Comparison of ENCODE assay signal across 31 cellular contexts in genomic region chr4:38311495-38311894, GRCh38.
DNase-seq lines count a peak whose midpoint lies in the region; ATAC-seq and TF ChIP-seq lines count a peak whose summit lies in the region.
"Had no signal": no experiment of that assay in that cellular context is flagged by ENCODE, and none has a peak within 500 bp of the region (broad histone marks: within the 10 kb centered on the region; RNA-seq: fewer than 3 reads in every experiment).

No MANE protein-coding gene starts in this region.

- H3K4me3 ChIP-seq in DND-41 (ENCODE audit: low read depth in 1 of 2, low read length in 2 of 2) (no peak overlapping the region), mesendoderm (ENCODE audit: low read length) (no peak overlapping the region)
- H3K4me3 ChIP-seq: esophagus muscularis mucosa, heart left ventricle, K562, prostate gland, tibial artery had no signal

- no peak overlapping the region for H2AK5ac ChIP-seq in mesendoderm (ENCODE audit: low read length)

- no peak overlapping the region for H3K23ac ChIP-seq in mesendoderm (ENCODE audit: low read length)

- no peaks in the 10 kb centered on the region for H3K27me3 ChIP-seq in CD4-positive, alpha-beta T cell (ENCODE audit: control insufficient read depth, insufficient read depth, low read length)
- H3K27me3 ChIP-seq in DND-41 (ENCODE audit: insufficient read depth, low read length, poor library complexity) (no peaks in the 10 kb centered on the region), mesendoderm (ENCODE audit: insufficient read depth, low read length, poor library complexity) (no peaks in the 10 kb centered on the region)
- H3K27me3 ChIP-seq: esophagus muscularis mucosa, heart left ventricle, tibial artery had no signal

- no CpG with 5 or more reads among the region's 7 CpGs for WGBS in mesendoderm (ENCODE audit: extremely low coverage, insufficient coverage, low lambda C conversion rate)

- POLR2A ChIA-PET in CD4-positive, alpha-beta T cell (lab: Charles Lee), result no interaction called here

- H3K36me3 ChIP-seq in DND-41 (ENCODE audit: insufficient read depth, low read length) (no peaks in the 10 kb centered on the region), mesendoderm (ENCODE audit: control insufficient read depth, insufficient read depth, low read length) (no peaks in the 10 kb centered on the region)
- H3K36me3 ChIP-seq: esophagus muscularis mucosa, heart left ventricle, prostate gland, tibial artery had no signal

- CTCF ChIA-PET in CD4-positive, alpha-beta T cell (lab: Charles Lee), result interaction anchor here (3.3 kb wide), 1 partner anchor 8 kb away, joined by 30 read pairs; no protein-coding TSS in a partner anchor

- DNase-seq in CD4-positive, alpha-beta T cell, result no peak
- no peak for DNase-seq in DND-41
- DNase-seq in mesendoderm, result peak; percentile 50
- DNase-seq: activated CD4-positive, alpha-beta T cell treated with anti-CD3 and anti-CD28 coated beads for 36 hours; activated gamma-delta T cell; cerebellar nuclear complex; dermis blood vessel endothelial cell; foreskin fibroblast; H7; heart left ventricle; kidney; midbrain; naive B cell; NCI-H1436; NCI-H2081; NCI-H2227 treated with DMSO at 0.1 percent for 48 hours; NCI-H69; nucleus accumbens; SHP77; stimulated activated CD4-positive, alpha-beta T cell treated with anti-CD3 and anti-CD28 coated beads, Interleukin-4, amount 100 ng/mL, for 24 hours; T-helper 9 cell; tibial artery had no signal

- peaks cover 54% of the 10 kb centered on the region for H3K4me1 Mint-ChIP-seq in CD4-positive, alpha-beta T cell (ENCODE audit: low read depth)
- peaks cover 42% of the 10 kb centered on the region for H3K4me1 Mint-ChIP-seq in activated T-helper 17 cell treated with anti-CD3 and anti-CD28 coated beads, Interleukin-2, amount 50 U/mL, for 72 hours

- no peak overlapping the region for H3K18ac ChIP-seq in mesendoderm (ENCODE audit: low read length)

- no peak overlapping the region for H3K9ac ChIP-seq in DND-41 (ENCODE audit: low read depth, low read length)
- H3K9ac ChIP-seq in mesendoderm (ENCODE audit: low read length), result no peak overlapping the region

- no peaks in the 10 kb centered on the region for H3K36me3 Mint-ChIP-seq in CD4-positive, alpha-beta T cell (ENCODE audit: low read depth)
- peaks cover 12% of the 10 kb centered on the region for H3K36me3 Mint-ChIP-seq in activated T-helper 17 cell treated with anti-CD3 and anti-CD28 coated beads, Interleukin-2, amount 50 U/mL, for 72 hours (ENCODE audit: low read depth)

- no peak overlapping the region for H2BK5ac ChIP-seq in mesendoderm (ENCODE audit: low read length)

- no peaks in the 10 kb centered on the region for H3K27me3 Mint-ChIP-seq in CD4-positive, alpha-beta T cell
- no peaks in the 10 kb centered on the region for H3K27me3 Mint-ChIP-seq in activated T-helper 17 cell treated with anti-CD3 and anti-CD28 coated beads, Interleukin-2, amount 50 U/mL, for 72 hours
- H3K27me3 Mint-ChIP-seq: naive B cell had no signal

- H2BK15ac ChIP-seq in mesendoderm (replicated peaks; ENCODE audit: low read depth), result no peak overlapping the region

- H3K4me1 ChIP-seq in DND-41 (ENCODE audit: insufficient read depth, low read length) (peaks cover 43% of the 10 kb centered on the region), mesendoderm (ENCODE audit: control insufficient read depth, low read depth, low read length) (no peaks in the 10 kb centered on the region)
- H3K4me1 ChIP-seq: prostate gland had no signal

- TF ChIP-seq CTCF in CD4-positive, alpha-beta T cell (IDR thresholded peaks at IDR 0.05), result no peak
- no peak for TF ChIP-seq CTCF in DND-41 (IDR thresholded peaks at IDR 0.05; ENCODE audit: borderline replicate concordance, extremely low read depth, low read length, poor library complexity, severe bottlenecking)

- H3K79me1 ChIP-seq in mesendoderm (ENCODE audit: low read length), result no peaks in the 10 kb centered on the region

- H4K8ac ChIP-seq in mesendoderm (ENCODE audit: low read depth, low read length), result no peak overlapping the region

- H3K4me2 ChIP-seq in DND-41 (ENCODE audit: insufficient read depth, low read length), result 0 out of 2 replicates have a peak overlapping the region, but pooled peaks have one; percentile 54
- H3K4me2 ChIP-seq in mesendoderm (ENCODE audit: low read length), result no peak overlapping the region

- no peaks in the 10 kb centered on the region for H3K9me3 ChIP-seq in CD4-positive, alpha-beta T cell (ENCODE audit: control insufficient read depth, low read length)
- no peaks in the 10 kb centered on the region for H3K9me3 ChIP-seq in DND-41 (ENCODE audit: insufficient read depth, low read length, severe bottlenecking)
- H3K9me3 ChIP-seq: esophagus muscularis mucosa, prostate gland, tibial artery had no signal

- no peaks in the 10 kb centered on the region for H4K20me1 ChIP-seq in DND-41 (ENCODE audit: insufficient read depth, low read length)

- no peak overlapping the region for H3K4ac ChIP-seq in mesendoderm (ENCODE audit: low read depth, low read length)

- no peak overlapping the region for H4K5ac ChIP-seq in mesendoderm (ENCODE audit: low read length)

- ATAC-seq in CD4-positive, alpha-beta T cell (ENCODE audit: poor library complexity), result no peak
- ATAC-seq in DND-41 (ENCODE audit: insufficient read depth, low read depth) (no peak), GM18858 (IDR thresholded peaks at IDR 0.05; ENCODE audit: unreplicated experiment) (no peak), HG02885 (IDR thresholded peaks at IDR 0.05; ENCODE audit: poor library complexity, unreplicated experiment) (no peak), GM19452 (IDR thresholded peaks at IDR 0.05; ENCODE audit: unreplicated experiment) (no peak)
- ATAC-seq in activated T-helper 17 cell treated with anti-CD3 and anti-CD28 coated beads, Interleukin-2, amount 50 U/mL, for 72 hours (replicated peaks), result no peak
- ATAC-seq: heart left ventricle had no signal

- H3K4me3 Mint-ChIP-seq in CD4-positive, alpha-beta T cell, result no peak overlapping the region
- peak overlapping the region; percentile 68 for H3K4me3 Mint-ChIP-seq in activated T-helper 17 cell treated with anti-CD3 and anti-CD28 coated beads, Interleukin-2, amount 50 U/mL, for 72 hours
- H3K4me3 Mint-ChIP-seq: naive B cell had no signal

- no peaks in the 10 kb centered on the region for H3K9me3 Mint-ChIP-seq in CD4-positive, alpha-beta T cell
- H3K9me3 Mint-ChIP-seq in activated T-helper 17 cell treated with anti-CD3 and anti-CD28 coated beads, Interleukin-2, amount 50 U/mL, for 72 hours, result no peaks in the 10 kb centered on the region

- no peak overlapping the region for H2BK120ac ChIP-seq in mesendoderm (ENCODE audit: low read depth, low read length)

- peak overlapping the region; percentile 65 for H3K27ac Mint-ChIP-seq in CD4-positive, alpha-beta T cell
- H3K27ac Mint-ChIP-seq in activated T-helper 17 cell treated with anti-CD3 and anti-CD28 coated beads, Interleukin-2, amount 50 U/mL, for 72 hours, result no peak overlapping the region

- H3K56ac ChIP-seq in mesendoderm (ENCODE audit: low read length), result no peak overlapping the region

- intact Hi-C loops in CD4-positive, alpha-beta T cell (cut with DNase I, micrococcal nuclease), result loop anchor here in 1 of 2 experiments (10.0 kb wide), 1 partner anchor 247 kb away; no protein-coding TSS in a partner anchor

- H2AFZ ChIP-seq in DND-41 (ENCODE audit: low read depth, low read length), result no peak overlapping the region

- H3K27ac ChIP-seq in CD4-positive, alpha-beta T cell (ENCODE audit: low read depth, low read length), result no peak overlapping the region
- H3K27ac ChIP-seq in DND-41 (ENCODE audit: low read length) (peak overlapping the region; percentile 81), mesendoderm (ENCODE audit: low read depth, low read length) (no peak overlapping the region)
- H3K27ac ChIP-seq: C4-2B, esophagus muscularis mucosa, heart left ventricle, prostate gland, tibial artery, VCaP had no signal

- H3K79me2 ChIP-seq in DND-41 (ENCODE audit: insufficient read depth, low read length) (no peaks in the 10 kb centered on the region), mesendoderm (ENCODE audit: control insufficient read depth, insufficient read depth, low read length) (no peaks in the 10 kb centered on the region)
